ENCODE assay signal across 1 cellular context in the genomic region with DNA sequence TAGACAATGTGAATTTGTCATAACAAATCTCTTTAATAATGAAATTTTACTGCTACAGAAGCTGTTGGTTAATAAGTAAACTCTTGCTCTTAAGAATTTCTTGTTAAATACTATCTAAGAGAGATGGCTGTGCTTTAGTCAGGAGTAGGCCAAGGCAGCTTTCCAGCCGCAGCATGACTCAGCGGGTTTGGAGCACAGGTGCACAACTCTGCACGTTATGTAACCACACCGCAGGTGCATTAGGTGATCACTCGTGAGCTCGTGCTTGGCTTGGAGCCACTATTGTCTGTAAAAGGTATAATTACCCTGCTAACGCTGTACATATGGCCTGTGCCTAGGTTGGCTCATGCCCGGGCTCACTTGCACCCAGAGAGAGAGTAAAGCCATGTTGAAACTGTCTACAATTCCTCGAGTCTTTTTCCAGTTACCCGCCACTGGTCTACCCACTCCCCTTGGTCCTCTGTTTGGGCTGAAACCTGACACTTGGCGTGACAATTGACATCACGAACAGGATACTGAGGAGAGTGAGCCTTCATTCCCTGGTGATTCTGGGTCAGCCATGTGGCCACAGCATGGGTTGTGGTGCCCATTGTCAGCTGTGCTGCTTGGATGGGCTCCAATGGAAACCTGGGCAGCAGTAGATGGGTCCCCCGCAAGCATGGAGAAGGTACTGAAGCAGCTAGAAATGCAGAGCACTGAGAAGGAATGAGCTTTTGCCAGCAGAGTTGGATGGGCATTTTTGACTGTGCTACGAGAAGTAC.
TF ChIP-seq lines count a peak whose summit lies in the region.

No MANE protein-coding gene starts in this region.

TF ChIP-seq in H1, 55 proteins besides CTCF, POLR2A, EP300 and RAD21:
- no peak for TF ChIP-seq KDM4A (IDR thresholded peaks at IDR 0.05; ENCODE audit: low read depth, low read length, severe bottlenecking)
- TF ChIP-seq MAFK (IDR thresholded peaks at IDR 0.05; ENCODE audit: low read depth, low read length): peak; percentile 29; the same call in 1 of the 2 replicates
- no peak for TF ChIP-seq NANOG (IDR thresholded peaks at IDR 0.05; ENCODE audit: insufficient read depth, low read depth, low read length, poor library complexity, severe bottlenecking)
- TF ChIP-seq TAF1 (IDR thresholded peaks at IDR 0.05; ENCODE audit: low read depth, low read length): no peak
- TF ChIP-seq, protein P1, sequence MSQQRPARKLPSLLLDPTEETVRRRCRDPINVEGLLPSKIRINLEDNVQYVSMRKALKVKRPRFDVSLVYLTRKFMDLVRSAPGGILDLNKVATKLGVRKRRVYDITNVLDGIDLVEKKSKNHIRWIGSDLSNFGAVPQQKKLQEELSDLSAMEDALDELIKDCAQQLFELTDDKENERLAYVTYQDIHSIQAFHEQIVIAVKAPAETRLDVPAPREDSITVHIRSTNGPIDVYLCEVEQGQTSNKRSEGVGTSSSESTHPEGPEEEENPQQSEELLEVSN (IDR thresholded peaks at IDR 0.05): no peak
TF ChIP-seq in H1: peak in this region for 1.
